In the genomic region with DNA sequence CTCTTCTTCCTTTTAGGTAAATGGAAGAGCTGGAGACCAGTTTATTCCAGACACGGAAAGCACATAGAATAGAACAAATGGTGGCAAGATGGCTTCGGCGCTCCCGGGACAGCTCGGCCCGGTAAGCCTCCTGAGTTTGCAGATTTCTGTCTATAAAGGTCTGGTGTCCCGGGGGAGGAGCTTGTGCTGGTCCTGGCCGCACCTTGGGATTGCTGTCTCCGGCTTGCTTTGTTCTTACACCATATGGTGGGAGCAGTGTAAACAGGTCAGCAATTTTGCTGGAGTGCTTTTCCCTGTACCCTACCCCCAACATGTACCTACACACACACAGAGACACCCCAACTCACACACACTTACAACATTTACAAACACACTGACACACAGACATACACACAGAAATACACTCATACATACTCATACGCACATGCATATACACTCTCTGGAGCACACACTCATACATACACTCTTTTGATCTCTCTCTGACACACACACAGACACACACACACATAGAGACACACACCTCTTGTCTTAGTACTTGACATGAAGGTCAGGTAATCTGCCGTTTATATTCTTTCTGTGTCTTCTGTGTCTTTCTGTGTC, we compare ENCODE assay signal across 1 cellular context.
TF ChIP-seq lines count a peak whose summit lies in the region.

No MANE protein-coding gene starts in this region.

TF ChIP-seq in H1, 55 proteins besides CTCF, POLR2A, EP300 and RAD21:
- no peak for TF ChIP-seq KDM4A (IDR thresholded peaks at IDR 0.05; ENCODE audit: low read depth, low read length, severe bottlenecking)
- no peak for TF ChIP-seq KDM1A (IDR thresholded peaks at IDR 0.05; ENCODE audit: borderline replicate concordance, low read length)
- no peak for TF ChIP-seq SAP30 (IDR thresholded peaks at IDR 0.05; ENCODE audit: insufficient read depth, insufficient replicate concordance, low read length)
- TF ChIP-seq HDAC2 (IDR thresholded peaks at IDR 0.05; ENCODE audit: borderline replicate concordance in 1 of 2, low read depth in 2 of 2, low read length in 2 of 2): no peak
- TF ChIP-seq BRCA1 (IDR thresholded peaks at IDR 0.05; ENCODE audit: low read depth, low read length): no peak
- TF ChIP-seq GABPA (IDR thresholded peaks at IDR 0.05; ENCODE audit: borderline replicate concordance, insufficient read depth, low read length): no peak
- no peak for TF ChIP-seq SP4 (IDR thresholded peaks at IDR 0.05; ENCODE audit: low read length)
- TF ChIP-seq MAFK (IDR thresholded peaks at IDR 0.05; ENCODE audit: low read depth, low read length): no peak
- TF ChIP-seq ZNF274 (IDR thresholded peaks at IDR 0.05; ENCODE audit: borderline replicate concordance, extremely low read depth, low read length): no peak
- no peak for TF ChIP-seq BCL11A (IDR thresholded peaks at IDR 0.05; ENCODE audit: low read depth in 2 of 2, low read length in 2 of 2)
- TF ChIP-seq POLR2AphosphoS5 (IDR thresholded peaks at IDR 0.05; ENCODE audit: low read depth, low read length): no peak
- TF ChIP-seq SP1 (IDR thresholded peaks at IDR 0.05; ENCODE audit: low read depth, low read length): no peak
- TF ChIP-seq GTF2F1 (IDR thresholded peaks at IDR 0.05; ENCODE audit: borderline replicate concordance, low read depth, low read length): no peak
